ENCODE assay signal across 1 cellular context in genomic region chrX:52934704-52935468, GRCh38.
TF ChIP-seq lines count a peak whose summit lies in the region.

No MANE protein-coding gene starts in this region.

TF ChIP-seq in K562, 482 proteins besides CTCF, POLR2A, EP300 and RAD21 (continued from another document and continues in another):
- TF ChIP-seq PREB (CRISPR knock-in tag; IDR thresholded peaks at IDR 0.05) (0 out of 2 replicates have a peak, but pooled peaks have one; percentile 64), ZNF77 (CRISPR knock-in tag; IDR thresholded peaks at IDR 0.05) (no peak), CXXC5 (CRISPR knock-in tag; IDR thresholded peaks at IDR 0.05) (peak; percentile 44), GATA2 (CRISPR knock-in tag; IDR thresholded peaks at IDR 0.05) (no peak), KDM2B (CRISPR knock-in tag; IDR thresholded peaks at IDR 0.05) (no peak), KLF6 (CRISPR knock-in tag; IDR thresholded peaks at IDR 0.05; ENCODE audit: borderline replicate concordance) (0 out of 2 replicates have a peak, but pooled peaks have one; percentile 30), DACH1 (IDR thresholded peaks at IDR 0.05; ENCODE audit: partially characterized antibody) (no peak), SMC3 (conservative IDR thresholded peaks at IDR 0.05; ENCODE audit: insufficient read depth, low read depth, low read length) (peak; percentile 57), THAP7 (CRISPR knock-in tag; IDR thresholded peaks at IDR 0.05) (no peak), HEY1 (CRISPR knock-in tag; IDR thresholded peaks at IDR 0.05; ENCODE audit: borderline replicate concordance) (no peak), ZBTB1 (CRISPR knock-in tag; IDR thresholded peaks at IDR 0.05; ENCODE audit: borderline replicate concordance, low read depth) (peak; percentile 67; the same call in 1 of the 2 replicates), ZNF764 (CRISPR knock-in tag; IDR thresholded peaks at IDR 0.05; ENCODE audit: low read depth) (no peak), MTF1 (CRISPR knock-in tag; IDR thresholded peaks at IDR 0.05; ENCODE audit: borderline replicate concordance) (no peak), ARID1B (IDR thresholded peaks at IDR 0.05) (peak; percentile 29; the same call in 1 of the 2 replicates), ZFX (CRISPR knock-in tag; IDR thresholded peaks at IDR 0.05) (peak; percentile 73), ZBTB40 (IDR thresholded peaks at IDR 0.05) (peak; percentile 91), ZBTB40 (CRISPR knock-in tag; IDR thresholded peaks at IDR 0.05) (no peak), MAZ (CRISPR knock-in tag; conservative IDR thresholded peaks at IDR 0.05 in 1 of 2, IDR thresholded peaks at IDR 0.05 in 1 of 2) (peak; percentile 63 to 100), NELFE (IDR thresholded peaks at IDR 0.05; ENCODE audit: insufficient read depth, insufficient read length) (no peak), IRF9 (tag; IDR thresholded peaks at IDR 0.05) (no peak), PRPF4 (IDR thresholded peaks at IDR 0.05; ENCODE audit: insufficient read depth, low read depth, low read length, poor library complexity, severe bottlenecking) (no peak), SMARCA5 (IDR thresholded peaks at IDR 0.05) (no peak), SETDB1 (IDR thresholded peaks at IDR 0.05; ENCODE audit: low read length) (no peak), RBFOX2 (IDR thresholded peaks at IDR 0.05; ENCODE audit: low read depth, low read length) (peak; percentile 87), CREB1 (IDR thresholded peaks at IDR 0.05) (peak; percentile 31; the same call in 1 of the 2 replicates), CREB1 (CRISPR knock-in tag; IDR thresholded peaks at IDR 0.05) (peak; percentile 51; the same call in 1 of the 2 replicates), FOXJ2 (tag; IDR thresholded peaks at IDR 0.05) (peak; percentile 72; the same call in 1 of the 2 replicates), ZC3H8 (IDR thresholded peaks at IDR 0.05) (peak; percentile 97), ZFP30 (CRISPR knock-in tag; IDR thresholded peaks at IDR 0.05; ENCODE audit: borderline replicate concordance) (no peak), SIN3B (IDR thresholded peaks at IDR 0.05; ENCODE audit: low read depth) (peak; percentile 94), RBM25 (IDR thresholded peaks at IDR 0.05; ENCODE audit: low read depth, low read length, severe bottlenecking) (no peak), ARHGAP35 (IDR thresholded peaks at IDR 0.05; ENCODE audit: partially characterized antibody) (no peak), ZNF592 (IDR thresholded peaks at IDR 0.05) (no peak), PRMT5 (CRISPR knock-in tag; IDR thresholded peaks at IDR 0.05) (no peak), ZZZ3 (IDR thresholded peaks at IDR 0.05) (no peak)
- TF ChIP-seq, protein P1, sequence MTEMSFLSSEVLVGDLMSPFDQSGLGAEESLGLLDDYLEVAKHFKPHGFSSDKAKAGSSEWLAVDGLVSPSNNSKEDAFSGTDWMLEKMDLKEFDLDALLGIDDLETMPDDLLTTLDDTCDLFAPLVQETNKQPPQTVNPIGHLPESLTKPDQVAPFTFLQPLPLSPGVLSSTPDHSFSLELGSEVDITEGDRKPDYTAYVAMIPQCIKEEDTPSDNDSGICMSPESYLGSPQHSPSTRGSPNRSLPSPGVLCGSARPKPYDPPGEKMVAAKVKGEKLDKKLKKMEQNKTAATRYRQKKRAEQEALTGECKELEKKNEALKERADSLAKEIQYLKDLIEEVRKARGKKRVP (CRISPR knock-in tag; IDR thresholded peaks at IDR 0.05) = no peak
- TF ChIP-seq, protein P2, sequence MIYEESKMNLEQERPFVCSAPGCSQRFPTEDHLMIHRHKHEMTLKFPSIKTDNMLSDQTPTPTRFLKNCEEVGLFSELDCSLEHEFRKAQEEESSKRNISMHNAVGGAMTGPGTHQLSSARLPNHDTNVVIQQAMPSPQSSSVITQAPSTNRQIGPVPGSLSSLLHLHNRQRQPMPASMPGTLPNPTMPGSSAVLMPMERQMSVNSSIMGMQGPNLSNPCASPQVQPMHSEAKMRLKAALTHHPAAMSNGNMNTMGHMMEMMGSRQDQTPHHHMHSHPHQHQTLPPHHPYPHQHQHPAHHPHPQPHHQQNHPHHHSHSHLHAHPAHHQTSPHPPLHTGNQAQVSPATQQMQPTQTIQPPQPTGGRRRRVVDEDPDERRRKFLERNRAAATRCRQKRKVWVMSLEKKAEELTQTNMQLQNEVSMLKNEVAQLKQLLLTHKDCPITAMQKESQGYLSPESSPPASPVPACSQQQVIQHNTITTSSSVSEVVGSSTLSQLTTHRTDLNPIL (CRISPR knock-in tag; IDR thresholded peaks at IDR 0.05) = no peak
- TF ChIP-seq, protein P3, sequence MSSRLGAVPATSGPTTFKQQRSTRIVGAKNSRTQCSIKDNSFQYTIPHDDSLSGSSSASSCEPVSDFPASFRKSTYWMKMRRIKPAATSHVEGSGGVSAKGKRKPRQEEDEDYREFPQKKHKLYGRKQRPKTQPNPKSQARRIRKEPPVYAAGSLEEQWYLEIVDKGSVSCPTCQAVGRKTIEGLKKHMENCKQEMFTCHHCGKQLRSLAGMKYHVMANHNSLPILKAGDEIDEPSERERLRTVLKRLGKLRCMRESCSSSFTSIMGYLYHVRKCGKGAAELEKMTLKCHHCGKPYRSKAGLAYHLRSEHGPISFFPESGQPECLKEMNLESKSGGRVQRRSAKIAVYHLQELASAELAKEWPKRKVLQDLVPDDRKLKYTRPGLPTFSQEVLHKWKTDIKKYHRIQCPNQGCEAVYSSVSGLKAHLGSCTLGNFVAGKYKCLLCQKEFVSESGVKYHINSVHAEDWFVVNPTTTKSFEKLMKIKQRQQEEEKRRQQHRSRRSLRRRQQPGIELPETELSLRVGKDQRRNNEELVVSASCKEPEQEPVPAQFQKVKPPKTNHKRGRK (tag; IDR thresholded peaks at IDR 0.05) = no peak
- TF ChIP-seq, protein P4, sequence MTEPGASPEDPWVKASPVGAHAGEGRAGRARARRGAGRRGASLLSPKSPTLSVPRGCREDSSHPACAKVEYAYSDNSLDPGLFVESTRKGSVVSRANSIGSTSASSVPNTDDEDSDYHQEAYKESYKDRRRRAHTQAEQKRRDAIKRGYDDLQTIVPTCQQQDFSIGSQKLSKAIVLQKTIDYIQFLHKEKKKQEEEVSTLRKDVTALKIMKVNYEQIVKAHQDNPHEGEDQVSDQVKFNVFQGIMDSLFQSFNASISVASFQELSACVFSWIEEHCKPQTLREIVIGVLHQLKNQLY (CRISPR knock-in tag; conservative IDR thresholded peaks at IDR 0.05) = no peak
- TF ChIP-seq, protein P5, sequence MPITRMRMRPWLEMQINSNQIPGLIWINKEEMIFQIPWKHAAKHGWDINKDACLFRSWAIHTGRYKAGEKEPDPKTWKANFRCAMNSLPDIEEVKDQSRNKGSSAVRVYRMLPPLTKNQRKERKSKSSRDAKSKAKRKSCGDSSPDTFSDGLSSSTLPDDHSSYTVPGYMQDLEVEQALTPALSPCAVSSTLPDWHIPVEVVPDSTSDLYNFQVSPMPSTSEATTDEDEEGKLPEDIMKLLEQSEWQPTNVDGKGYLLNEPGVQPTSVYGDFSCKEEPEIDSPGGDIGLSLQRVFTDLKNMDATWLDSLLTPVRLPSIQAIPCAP (CRISPR knock-in tag; IDR thresholded peaks at IDR 0.05; ENCODE audit: borderline replicate concordance) = no peak
